Comparison of ENCODE assay signal across 27 cellular contexts in the genomic region with DNA sequence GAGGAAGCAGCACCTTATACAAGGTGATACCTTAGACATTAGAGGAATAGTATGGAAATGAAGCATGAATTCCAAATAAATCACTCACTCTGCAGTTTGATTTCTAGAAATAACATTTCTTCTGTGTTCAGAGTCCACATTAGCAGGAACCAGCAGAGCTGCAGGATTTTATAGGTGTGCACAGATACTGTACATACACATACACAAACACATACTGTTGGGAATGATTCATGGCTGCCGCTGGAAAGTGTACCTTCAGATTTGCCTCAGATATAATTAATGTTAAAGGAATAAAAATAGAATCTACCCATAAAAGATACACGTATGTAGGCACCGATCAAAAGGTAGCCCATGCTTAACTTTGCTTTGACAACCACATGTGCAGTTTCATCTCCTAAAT.
"Had no signal": no experiment of that assay in that cellular context is flagged by ENCODE, and none has a peak within 500 bp of the region (broad histone marks: within the 10 kb centered on the region; RNA-seq: fewer than 3 reads in every experiment).

No MANE protein-coding gene starts in this region.

- H3K4me3 ChIP-seq: ascending aorta, breast epithelium, cardiac muscle cell, colonic mucosa, esophagus squamous epithelium, heart left ventricle had no signal

- H3K27ac Mint-ChIP-seq: activated CD4-positive, alpha-beta memory T cell treated with anti-CD3 and anti-CD28 coated beads, Interleukin-2, amount 10 ng/mL, durations not matched to agents 7 days and 5 days; activated CD4-positive, alpha-beta T cell treated with anti-CD3 and anti-CD28 coated beads for 36 hours; activated CD4-positive, alpha-beta T cell treated with anti-CD3 and anti-CD28 coated beads, Interleukin-2, amount 10 ng/mL, durations not matched to agents 24 days and 14 days; activated naive CD4-positive, alpha-beta T cell treated with anti-CD3 and anti-CD28 coated beads, Interleukin-2, amount 10 ng/mL, durations not matched to agents 7 days and 5 days; activated naive CD4-positive, alpha-beta T cell treated with anti-CD3 and anti-CD28 coated beads, Interleukin-2, amount 50 U/mL, for 72 hours; activated naive CD8-positive, alpha-beta T cell treated with anti-CD3 and anti-CD28 coated beads, Interleukin-2, amount 10 ng/mL, durations not matched to agents 7 days and 5 days; activated T-cell treated with anti-CD3 and anti-CD28 coated beads, Interleukin-2, amount 50 U/mL, for 24 hours; activated T-cell treated with anti-CD3 and anti-CD28 coated beads, Interleukin-2, amount 50 U/mL, for 72 hours had no signal

- H3K4me1 Mint-ChIP-seq: activated CD4-positive, alpha-beta memory T cell treated with anti-CD3 and anti-CD28 coated beads, Interleukin-2, amount 10 ng/mL, durations not matched to agents 7 days and 5 days; activated CD4-positive, alpha-beta T cell treated with anti-CD3 and anti-CD28 coated beads for 36 hours; activated CD4-positive, alpha-beta T cell treated with anti-CD3 and anti-CD28 coated beads, Interleukin-2, amount 10 ng/mL, durations not matched to agents 24 days and 14 days; activated naive CD4-positive, alpha-beta T cell treated with anti-CD3 and anti-CD28 coated beads, Interleukin-2, amount 10 ng/mL, durations not matched to agents 7 days and 5 days; activated naive CD8-positive, alpha-beta T cell treated with anti-CD3 and anti-CD28 coated beads, Interleukin-2, amount 10 ng/mL, durations not matched to agents 7 days and 5 days had no signal

- DNase-seq: activated CD4-positive, alpha-beta memory T cell treated with anti-CD3 and anti-CD28 coated beads, Interleukin-2, amount 10 ng/mL, durations not matched to agents 7 days and 5 days; activated CD4-positive, alpha-beta T cell treated with anti-CD3 and anti-CD28 coated beads for 36 hours; activated CD4-positive, alpha-beta T cell treated with anti-CD3 and anti-CD28 coated beads, Interleukin-2, amount 10 ng/mL, durations not matched to agents 24 days and 14 days; activated CD4-positive, alpha-beta T cell treated with anti-CD3 and anti-CD28 coated beads, Interleukin-2, amount 50 U/mL, for 4 hours; activated CD4-positive, CD25-positive, alpha-beta regulatory T cell; activated CD4-positive, CD25-positive, alpha-beta regulatory T cell treated with anti-CD3 and anti-CD28 coated beads, Interleukin-2, amount 50 U/mL, for 72 hours; activated CD8-positive, alpha-beta memory T cell treated with anti-CD3 and anti-CD28 coated beads, Interleukin-2, amount 50 U/mL, for 48 hours; activated gamma-delta T cell; activated naive CD4-positive, alpha-beta T cell; activated naive CD4-positive, alpha-beta T cell treated with anti-CD3 and anti-CD28 coated beads, Interleukin-2, amount 10 ng/mL, durations not matched to agents 7 days and 5 days; activated naive CD8-positive, alpha-beta T cell treated with anti-CD3 and anti-CD28 coated beads, Interleukin-2, amount 10 ng/mL, durations not matched to agents 7 days and 5 days; activated T-cell treated with anti-CD3 and anti-CD28 coated beads for 4 hours; activated T-cell treated with anti-CD3 and anti-CD28 coated beads, Interleukin-2, amount 50 U/mL, for 24 hours; activated T-cell treated with anti-CD3 and anti-CD28 coated beads, Interleukin-2, amount 50 U/mL, for 72 hours; central memory CD4-positive, alpha-beta T cell; cerebellar nuclear complex; colonic mucosa; effector CD8-positive, alpha-beta T cell; esophagus squamous epithelium; heart left ventricle; T-helper 2 cell had no signal

- H3K27me3 Mint-ChIP-seq: activated CD4-positive, alpha-beta memory T cell treated with anti-CD3 and anti-CD28 coated beads, Interleukin-2, amount 10 ng/mL, durations not matched to agents 7 days and 5 days; activated CD4-positive, alpha-beta T cell treated with anti-CD3 and anti-CD28 coated beads for 36 hours; activated CD4-positive, alpha-beta T cell treated with anti-CD3 and anti-CD28 coated beads, Interleukin-2, amount 10 ng/mL, durations not matched to agents 24 days and 14 days; activated naive CD4-positive, alpha-beta T cell treated with anti-CD3 and anti-CD28 coated beads, Interleukin-2, amount 10 ng/mL, durations not matched to agents 7 days and 5 days; activated naive CD8-positive, alpha-beta T cell treated with anti-CD3 and anti-CD28 coated beads, Interleukin-2, amount 10 ng/mL, durations not matched to agents 7 days and 5 days; activated T-cell treated with anti-CD3 and anti-CD28 coated beads, Interleukin-2, amount 50 U/mL, for 24 hours; brain had no signal

- H3K36me3 Mint-ChIP-seq: activated naive CD4-positive, alpha-beta T cell treated with anti-CD3 and anti-CD28 coated beads, Interleukin-2, amount 10 ng/mL, durations not matched to agents 7 days and 5 days; activated naive CD4-positive, alpha-beta T cell treated with anti-CD3 and anti-CD28 coated beads, Interleukin-2, amount 50 U/mL, for 72 hours; activated naive CD8-positive, alpha-beta T cell treated with anti-CD3 and anti-CD28 coated beads, Interleukin-2, amount 10 ng/mL, durations not matched to agents 7 days and 5 days; brain had no signal

- H3K4me3 Mint-ChIP-seq: activated CD4-positive, alpha-beta memory T cell treated with anti-CD3 and anti-CD28 coated beads, Interleukin-2, amount 10 ng/mL, durations not matched to agents 7 days and 5 days; activated CD4-positive, alpha-beta T cell treated with anti-CD3 and anti-CD28 coated beads for 36 hours; activated CD4-positive, alpha-beta T cell treated with anti-CD3 and anti-CD28 coated beads, Interleukin-2, amount 10 ng/mL, durations not matched to agents 24 days and 14 days; activated naive CD4-positive, alpha-beta T cell treated with anti-CD3 and anti-CD28 coated beads, Interleukin-2, amount 10 ng/mL, durations not matched to agents 7 days and 5 days; activated naive CD8-positive, alpha-beta T cell treated with anti-CD3 and anti-CD28 coated beads, Interleukin-2, amount 10 ng/mL, durations not matched to agents 7 days and 5 days; activated T-cell treated with anti-CD3 and anti-CD28 coated beads, Interleukin-2, amount 50 U/mL, for 24 hours; activated T-cell treated with anti-CD3 and anti-CD28 coated beads, Interleukin-2, amount 50 U/mL, for 72 hours had no signal

- H3K27me3 ChIP-seq: ascending aorta, breast epithelium, cardiac muscle cell, colonic mucosa, esophagus squamous epithelium, heart left ventricle had no signal

- H3K4me1 ChIP-seq: ascending aorta, breast epithelium, colonic mucosa, esophagus squamous epithelium, heart left ventricle had no signal

- ATAC-seq: activated CD4-positive, alpha-beta T cell treated with anti-CD3 and anti-CD28 coated beads for 36 hours; activated naive CD4-positive, alpha-beta T cell treated with anti-CD3 and anti-CD28 coated beads, Interleukin-2, amount 50 U/mL, for 72 hours; activated T-cell treated with anti-CD3 and anti-CD28 coated beads, Interleukin-2, amount 50 U/mL, for 72 hours; heart left ventricle had no signal

- H3K27ac ChIP-seq: ascending aorta, breast epithelium, cardiac muscle cell, colonic mucosa, epithelial cell of prostate, esophagus squamous epithelium, heart left ventricle had no signal

- H3K9me3 Mint-ChIP-seq: activated CD4-positive, alpha-beta T cell treated with anti-CD3 and anti-CD28 coated beads, Interleukin-2, amount 10 ng/mL, durations not matched to agents 24 days and 14 days; activated naive CD4-positive, alpha-beta T cell treated with anti-CD3 and anti-CD28 coated beads, Interleukin-2, amount 10 ng/mL, durations not matched to agents 7 days and 5 days; activated naive CD8-positive, alpha-beta T cell treated with anti-CD3 and anti-CD28 coated beads, Interleukin-2, amount 10 ng/mL, durations not matched to agents 7 days and 5 days had no signal

- H3K9me3 ChIP-seq: ascending aorta, breast epithelium, colonic mucosa, esophagus squamous epithelium had no signal

- H3K36me3 ChIP-seq: ascending aorta, breast epithelium, cardiac muscle cell, colonic mucosa, esophagus squamous epithelium, heart left ventricle had no signal
